8 cellular contexts compared by ENCODE assay signal in the genomic region with DNA sequence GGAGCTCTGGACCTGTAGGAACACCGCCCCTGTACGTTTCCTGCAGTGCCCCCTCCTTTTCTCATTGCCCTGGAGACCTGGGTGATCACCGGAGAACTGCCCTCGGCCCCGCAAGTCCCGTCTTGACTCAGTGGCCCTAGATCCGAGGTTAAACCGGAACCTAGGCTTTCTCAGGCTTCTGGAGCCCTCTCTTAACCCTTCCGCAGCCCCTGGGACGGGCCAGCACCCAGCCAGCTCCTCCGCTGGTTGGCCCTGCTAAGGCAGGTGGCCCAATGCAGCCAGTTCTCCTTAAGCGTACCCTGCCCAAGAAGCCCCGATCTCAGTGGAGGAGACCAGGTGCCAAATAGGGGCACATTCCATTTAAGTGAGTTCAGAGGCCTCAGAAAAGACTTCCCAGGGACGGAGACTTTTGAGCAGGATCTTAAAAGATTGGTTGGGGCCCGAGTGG. TPM values are rescaled to one million over a fixed set of nuclear protein-coding genes. Genes with fewer than 3 reads are reported as not detected.
A peak's percentile ranks its signal among the peaks of the same experiment; 100 is the strongest.
DNase-seq lines count a peak whose midpoint lies in the region; ATAC-seq and TF ChIP-seq lines count a peak whose summit lies in the region.

No MANE protein-coding gene starts in this region.

- H3K9me3 Mint-ChIP-seq in WTC11, result no peaks in the 10 kb centered on the region

- peak overlapping the region; percentile 86 for H3K9ac ChIP-seq in muscle layer of colon (ENCODE audit: low read length)

- H3K4me3 ChIP-seq in epithelial cell of esophagus (ENCODE audit: low read length), result peak overlapping the region; percentile 58
- peak overlapping the region; percentile 70 to 88 for H3K4me3 ChIP-seq in muscle layer of colon (ENCODE audit: low read depth in 1 of 2, low read length in 2 of 2)
- peak overlapping the region; percentile 89 for H3K4me3 ChIP-seq in suprapubic skin

- no peak for TF ChIP-seq POLR2A in suprapubic skin (IDR thresholded peaks at IDR 0.05)

- H3K27me3 ChIP-seq in muscle layer of colon (ENCODE audit: control insufficient read depth in 1 of 2, insufficient read depth in 2 of 2, low read length in 2 of 2), result no peaks in the 10 kb centered on the region
- no peaks in the 10 kb centered on the region for H3K27me3 ChIP-seq in suprapubic skin

- TF ChIP-seq CTCF in WTC11 (IDR thresholded peaks at IDR 0.05) (no peak), epithelial cell of esophagus (IDR thresholded peaks at IDR 0.05; ENCODE audit: insufficient read depth, low read depth, low read length, missing control alignments) (no peak), suprapubic skin (IDR thresholded peaks at IDR 0.05) (no peak)

- WGBS in suprapubic skin, result 27% methylated on average over 3 of the region's 15 CpGs

- no peaks in the 10 kb centered on the region; the same call in 1 of the 2 replicates for H3K36me3 Mint-ChIP-seq in WTC11

- H3K36me3 ChIP-seq in muscle layer of colon (ENCODE audit: insufficient read depth, low read length) (peaks cover 5% of the 10 kb centered on the region), suprapubic skin (peaks cover 16% of the 10 kb centered on the region)

- no peak for TF ChIP-seq EP300 in suprapubic skin (IDR thresholded peaks at IDR 0.05)

- H3K27ac ChIP-seq in muscle layer of colon (ENCODE audit: low read depth, low read length), result peak overlapping the region; percentile 77
- H3K27ac ChIP-seq in suprapubic skin, result peak overlapping the region; percentile 95

- CTCF ChIA-PET in WTC11 (lab: Charles Lee), result interaction anchor here (0.7 to 2.3 kb wide), 33 partner anchors 9 to 212 kb away, joined by 3 to 33 read pairs (median 5); a partner anchor contains a TSS

- no peaks in the 10 kb centered on the region for H3K9me3 ChIP-seq in muscle layer of colon (ENCODE audit: low read length)
- H3K9me3 ChIP-seq in suprapubic skin, result no peaks in the 10 kb centered on the region

- peaks cover 26% of the 10 kb centered on the region for H3K4me1 Mint-ChIP-seq in WTC11

- H3K27ac Mint-ChIP-seq in WTC11, result peak overlapping the region; percentile 95

- POLR2A ChIA-PET in WTC11 (lab: Charles Lee), result interaction anchor here (0.8 to 1.3 kb wide), 7 partner anchors 17 to 210 kb away, joined by 3 to 7 read pairs (median 4); a partner anchor contains a TSS

- no peaks in the 10 kb centered on the region for H3K27me3 Mint-ChIP-seq in WTC11 (ENCODE audit: low read depth)

- ATAC-seq in HG03175 (IDR thresholded peaks at IDR 0.05; ENCODE audit: unreplicated experiment) (peak; percentile 26), WTC11 (peak; percentile 81)

- H3K4me1 ChIP-seq in muscle layer of colon (ENCODE audit: insufficient read depth, low read length) (no peaks in the 10 kb centered on the region), suprapubic skin (peaks cover 31% of the 10 kb centered on the region)

- peak overlapping the region; percentile 83 for H3K4me3 Mint-ChIP-seq in WTC11

- peak; percentile 54 for DNase-seq in SKM-1 treated with dmso at 0.1 percent for 144 hours (lab: John Stamatoyannopoulos, UW; ENCODE audit: unreplicated experiment)
- no peak for DNase-seq in SKM-1 (lab: John Stamatoyannopoulos, UW; ENCODE audit: unreplicated experiment)
- DNase-seq in WTC11 (ENCODE audit: low spot score), result peak; percentile 63
- peak; percentile 50 for DNase-seq in epithelial cell of esophagus (ENCODE audit: low read depth)
- DNase-seq in suprapubic skin (ENCODE audit: low spot score in 2 of 2), result no peak
- DNase-seq in NCI-H2081 treated with DMSO at 0.1 percent for 48 hours (lab: John Stamatoyannopoulos, UW), result no peak

TF ChIP-seq in WTC11, 78 proteins besides CTCF, POLR2A, EP300 and RAD21 (continues in another document):
- TF ChIP-seq PRRX2 (CRISPR knock-in tag; IDR thresholded peaks at IDR 0.05), result no peak
- TF ChIP-seq, protein P1, sequence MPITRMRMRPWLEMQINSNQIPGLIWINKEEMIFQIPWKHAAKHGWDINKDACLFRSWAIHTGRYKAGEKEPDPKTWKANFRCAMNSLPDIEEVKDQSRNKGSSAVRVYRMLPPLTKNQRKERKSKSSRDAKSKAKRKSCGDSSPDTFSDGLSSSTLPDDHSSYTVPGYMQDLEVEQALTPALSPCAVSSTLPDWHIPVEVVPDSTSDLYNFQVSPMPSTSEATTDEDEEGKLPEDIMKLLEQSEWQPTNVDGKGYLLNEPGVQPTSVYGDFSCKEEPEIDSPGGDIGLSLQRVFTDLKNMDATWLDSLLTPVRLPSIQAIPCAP (CRISPR knock-in tag; IDR thresholded peaks at IDR 0.05), result no peak
- TF ChIP-seq, protein P2, sequence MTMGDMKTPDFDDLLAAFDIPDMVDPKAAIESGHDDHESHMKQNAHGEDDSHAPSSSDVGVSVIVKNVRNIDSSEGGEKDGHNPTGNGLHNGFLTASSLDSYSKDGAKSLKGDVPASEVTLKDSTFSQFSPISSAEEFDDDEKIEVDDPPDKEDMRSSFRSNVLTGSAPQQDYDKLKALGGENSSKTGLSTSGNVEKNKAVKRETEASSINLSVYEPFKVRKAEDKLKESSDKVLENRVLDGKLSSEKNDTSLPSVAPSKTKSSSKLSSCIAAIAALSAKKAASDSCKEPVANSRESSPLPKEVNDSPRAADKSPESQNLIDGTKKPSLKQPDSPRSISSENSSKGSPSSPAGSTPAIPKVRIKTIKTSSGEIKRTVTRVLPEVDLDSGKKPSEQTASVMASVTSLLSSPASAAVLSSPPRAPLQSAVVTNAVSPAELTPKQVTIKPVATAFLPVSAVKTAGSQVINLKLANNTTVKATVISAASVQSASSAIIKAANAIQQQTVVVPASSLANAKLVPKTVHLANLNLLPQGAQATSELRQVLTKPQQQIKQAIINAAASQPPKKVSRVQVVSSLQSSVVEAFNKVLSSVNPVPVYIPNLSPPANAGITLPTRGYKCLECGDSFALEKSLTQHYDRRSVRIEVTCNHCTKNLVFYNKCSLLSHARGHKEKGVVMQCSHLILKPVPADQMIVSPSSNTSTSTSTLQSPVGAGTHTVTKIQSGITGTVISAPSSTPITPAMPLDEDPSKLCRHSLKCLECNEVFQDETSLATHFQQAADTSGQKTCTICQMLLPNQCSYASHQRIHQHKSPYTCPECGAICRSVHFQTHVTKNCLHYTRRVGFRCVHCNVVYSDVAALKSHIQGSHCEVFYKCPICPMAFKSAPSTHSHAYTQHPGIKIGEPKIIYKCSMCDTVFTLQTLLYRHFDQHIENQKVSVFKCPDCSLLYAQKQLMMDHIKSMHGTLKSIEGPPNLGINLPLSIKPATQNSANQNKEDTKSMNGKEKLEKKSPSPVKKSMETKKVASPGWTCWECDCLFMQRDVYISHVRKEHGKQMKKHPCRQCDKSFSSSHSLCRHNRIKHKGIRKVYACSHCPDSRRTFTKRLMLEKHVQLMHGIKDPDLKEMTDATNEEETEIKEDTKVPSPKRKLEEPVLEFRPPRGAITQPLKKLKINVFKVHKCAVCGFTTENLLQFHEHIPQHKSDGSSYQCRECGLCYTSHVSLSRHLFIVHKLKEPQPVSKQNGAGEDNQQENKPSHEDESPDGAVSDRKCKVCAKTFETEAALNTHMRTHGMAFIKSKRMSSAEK (CRISPR knock-in tag; IDR thresholded peaks at IDR 0.05; ENCODE audit: borderline replicate concordance), result peak; percentile 49; the same call in 1 of the 2 replicates
- TF ChIP-seq JAZF1 (CRISPR knock-in tag; IDR thresholded peaks at IDR 0.05), result no peak
- TF ChIP-seq CREB1 (CRISPR knock-in tag; IDR thresholded peaks at IDR 0.05), result no peak
- TF ChIP-seq, protein P3, sequence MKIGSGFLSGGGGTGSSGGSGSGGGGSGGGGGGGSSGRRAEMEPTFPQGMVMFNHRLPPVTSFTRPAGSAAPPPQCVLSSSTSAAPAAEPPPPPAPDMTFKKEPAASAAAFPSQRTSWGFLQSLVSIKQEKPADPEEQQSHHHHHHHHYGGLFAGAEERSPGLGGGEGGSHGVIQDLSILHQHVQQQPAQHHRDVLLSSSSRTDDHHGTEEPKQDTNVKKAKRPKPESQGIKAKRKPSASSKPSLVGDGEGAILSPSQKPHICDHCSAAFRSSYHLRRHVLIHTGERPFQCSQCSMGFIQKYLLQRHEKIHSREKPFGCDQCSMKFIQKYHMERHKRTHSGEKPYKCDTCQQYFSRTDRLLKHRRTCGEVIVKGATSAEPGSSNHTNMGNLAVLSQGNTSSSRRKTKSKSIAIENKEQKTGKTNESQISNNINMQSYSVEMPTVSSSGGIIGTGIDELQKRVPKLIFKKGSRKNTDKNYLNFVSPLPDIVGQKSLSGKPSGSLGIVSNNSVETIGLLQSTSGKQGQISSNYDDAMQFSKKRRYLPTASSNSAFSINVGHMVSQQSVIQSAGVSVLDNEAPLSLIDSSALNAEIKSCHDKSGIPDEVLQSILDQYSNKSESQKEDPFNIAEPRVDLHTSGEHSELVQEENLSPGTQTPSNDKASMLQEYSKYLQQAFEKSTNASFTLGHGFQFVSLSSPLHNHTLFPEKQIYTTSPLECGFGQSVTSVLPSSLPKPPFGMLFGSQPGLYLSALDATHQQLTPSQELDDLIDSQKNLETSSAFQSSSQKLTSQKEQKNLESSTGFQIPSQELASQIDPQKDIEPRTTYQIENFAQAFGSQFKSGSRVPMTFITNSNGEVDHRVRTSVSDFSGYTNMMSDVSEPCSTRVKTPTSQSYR (CRISPR knock-in tag; IDR thresholded peaks at IDR 0.05), result no peak; the same call in 1 of the 2 replicates
- no peak for TF ChIP-seq NR1H2 (CRISPR knock-in tag; IDR thresholded peaks at IDR 0.05)
- 0 out of 2 replicates have a peak, but pooled peaks have one; percentile 12 for TF ChIP-seq TEAD1 (CRISPR knock-in tag; IDR thresholded peaks at IDR 0.05)
- TF ChIP-seq, protein P4, sequence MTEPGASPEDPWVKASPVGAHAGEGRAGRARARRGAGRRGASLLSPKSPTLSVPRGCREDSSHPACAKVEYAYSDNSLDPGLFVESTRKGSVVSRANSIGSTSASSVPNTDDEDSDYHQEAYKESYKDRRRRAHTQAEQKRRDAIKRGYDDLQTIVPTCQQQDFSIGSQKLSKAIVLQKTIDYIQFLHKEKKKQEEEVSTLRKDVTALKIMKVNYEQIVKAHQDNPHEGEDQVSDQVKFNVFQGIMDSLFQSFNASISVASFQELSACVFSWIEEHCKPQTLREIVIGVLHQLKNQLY (CRISPR knock-in tag; IDR thresholded peaks at IDR 0.05), result no peak
- TF ChIP-seq ZNF121 (CRISPR knock-in tag; IDR thresholded peaks at IDR 0.05), result 0 out of 2 replicates have a peak, but pooled peaks have one; percentile 1

RNA-seq across cellular contexts. Expression of a gene that starts 0.8 kb away (rescaled TPM):
- total RNA-seq in WTC11 (2021) (19.9 to 23.2 TPM (median 20.8 TPM) in 3 replicates), suprapubic skin (10 to 100 TPM; 20.7 to 31.5 (median 30.4) TPM)

RNA-seq across cellular contexts. Expression of a gene that starts 16.0 kb away (rescaled TPM):
- total RNA-seq in WTC11 (2021) (0.32 to 0.59 TPM in 2 of 3 replicates, not detected in the other), suprapubic skin (1 to 10 TPM in 1 of 4 donors, under 1 TPM in 2, not detected in 1; 0.68 to 1.1 (median 0.87) TPM)

RNA-seq across cellular contexts. Expression of a gene that starts 20.4 kb away (rescaled TPM):
- 1.9 to 4.4 TPM (median 2.1 TPM) in 3 replicates for total RNA-seq in WTC11 (2021)
- 1 to 10 TPM in 2 of 4 donors, under 1 TPM in 2; 0.26 to 1.6 (median 0.73) TPM for total RNA-seq in suprapubic skin

RNA-seq across cellular contexts. Expression of a gene that starts 36.8 kb away (rescaled TPM):
- total RNA-seq in WTC11 (2021), result 45.6 to 47.9 TPM (median 46.7 TPM) in 3 replicates
- total RNA-seq in suprapubic skin, result 10 to 100 TPM; 13.2 to 17.4 (median 17.2) TPM

RNA-seq across cellular contexts. Expression of a gene that starts 47.9 kb away (rescaled TPM):
- 34.0 to 37.1 TPM (median 35.4 TPM) in 3 replicates for total RNA-seq in WTC11 (2021)
- total RNA-seq in suprapubic skin, result 10 to 100 TPM; 16.1 to 45.1 (median 26.7) TPM

Comparison
In these comparisons a context has a peak if more than half of its experiments do, and no peak if none do; other contexts are left out.
1. DNase-seq: peak in SKM-1 treated with dmso at 0.1 percent for 144 hours (single experiment), WTC11 (single experiment) and epithelial cell of esophagus (single experiment); none in SKM-1 (single experiment), suprapubic skin (0 of 2) and NCI-H2081 treated with DMSO at 0.1 percent for 48 hours (single experiment).
2. Peak in every context shown above with its lines, with median percentiles within 50 percentile points of each other: H3K4me3 ChIP-seq.